ENCODE assay signal across 9 cellular contexts in genomic region chr11:12599408-12600143, GRCh38.
A peak's percentile ranks its signal among the peaks of the same experiment; 100 is the strongest.
DNase-seq lines count a peak whose midpoint lies in the region; ATAC-seq and TF ChIP-seq lines count a peak whose summit lies in the region.
"Had no signal": no experiment of that assay in that cellular context is flagged by ENCODE, and none has a peak within 500 bp of the region (broad histone marks: within the 10 kb centered on the region; RNA-seq: fewer than 3 reads in every experiment).

No MANE protein-coding gene starts in this region.

- POLR2A ChIA-PET in A673 (lab: Charles Lee; ENCODE audit: low non-redundant PET): no interaction called here

- ATAC-seq in GM18511 (IDR thresholded peaks at IDR 0.05; ENCODE audit: unreplicated experiment) (peak; percentile 71), HG02884 (IDR thresholded peaks at IDR 0.05; ENCODE audit: unreplicated experiment) (no peak)

- no TSS peak for BruUV-seq in A673 (replicated peaks; lab: Mats Ljungman, UMichigan)

- H2AFZ ChIP-seq in parathyroid adenoma: peak overlapping the region; percentile 42

- peaks cover 47% of the 10 kb centered on the region for H3K4me1 ChIP-seq in A673 (ENCODE audit: insufficient read depth, low read length, poor library complexity, severe bottlenecking)
- peaks cover 0 to 3% (median 0%) of the 10 kb centered on the region in 3 donors for H3K4me1 ChIP-seq in esophagus squamous epithelium
- H3K4me1 ChIP-seq in parathyroid adenoma: no peaks in the 10 kb centered on the region
- H3K4me1 ChIP-seq: breast epithelium had no signal

- H3K27ac ChIP-seq in A673 (ENCODE audit: low read depth, low read length, poor library complexity, severe bottlenecking) (peak overlapping the region; percentile 77), esophagus squamous epithelium (no peak overlapping the region), parathyroid adenoma (no peak overlapping the region)
- H3K27ac ChIP-seq: breast epithelium had no signal

- no peaks in the 10 kb centered on the region for H3K79me2 ChIP-seq in parathyroid adenoma

- H3K4me3 ChIP-seq in A673 (ENCODE audit: low read depth, low read length, poor library complexity, severe bottlenecking): no peak overlapping the region
- H3K4me3 ChIP-seq in esophagus squamous epithelium: no peak overlapping the region
- no peak overlapping the region for H3K4me3 ChIP-seq in parathyroid adenoma (ENCODE audit: low read depth, low read length)
- H3K4me3 ChIP-seq: breast epithelium had no signal

- no peaks in the 10 kb centered on the region for H3K36me3 ChIP-seq in A673 (ENCODE audit: insufficient read depth, low read length, poor library complexity, severe bottlenecking)
- no peaks in the 10 kb centered on the region for H3K36me3 ChIP-seq in esophagus squamous epithelium
- H3K36me3 ChIP-seq in parathyroid adenoma (ENCODE audit: control insufficient read depth, insufficient read depth, low read length): no peaks in the 10 kb centered on the region
- H3K36me3 ChIP-seq: breast epithelium had no signal

- no peak overlapping the region for H3K4me2 ChIP-seq in parathyroid adenoma (ENCODE audit: low read length)

- H3K27me3 ChIP-seq in A673 (replicated peaks; ENCODE audit: insufficient read depth, low read depth, low read length, poor library complexity) (no peaks in the 10 kb centered on the region), esophagus squamous epithelium (no peaks in the 10 kb centered on the region), parathyroid adenoma (ENCODE audit: control insufficient read depth, insufficient read depth, low read length) (no peaks in the 10 kb centered on the region)
- H3K27me3 ChIP-seq: breast epithelium had no signal

- TF ChIP-seq POLR2A in esophagus squamous epithelium (IDR thresholded peaks at IDR 0.05): no peak

- H3K9ac ChIP-seq in parathyroid adenoma: no peak overlapping the region

- TF ChIP-seq CTCF in A673 (conservative IDR thresholded peaks at IDR 0.05; ENCODE audit: low read depth, low read length) (peak; percentile 91), esophagus squamous epithelium (IDR thresholded peaks at IDR 0.05) (peak in 5 of 6 experiments; percentile 63 to 80 (median 68)), parathyroid adenoma (IDR thresholded peaks at IDR 0.05) (peak; percentile 81)

- DNase-seq in A673 (ENCODE audit: low spot score) (peak; percentile 69), NCI-H146 (lab: John Stamatoyannopoulos, UW) (peak; percentile 86), esophagus squamous epithelium (lab: John Stamatoyannopoulos, UW) (no peak), NCI-H1436 (lab: John Stamatoyannopoulos, UW) (no peak)
- DNase-seq in activated CD4-positive, alpha-beta T cell treated with anti-CD3 and anti-CD28 coated beads, Interleukin-2, amount 50 U/mL, for 48 hours: peak; percentile 51 to 57

- WGBS in esophagus squamous epithelium, 2 donors: 57 to 77% methylated on average over 4 to 7 of the region's 15 CpGs

- CTCF ChIA-PET in A673 (lab: Charles Lee): interaction anchor here (0.7 to 2.6 kb wide), 4 partner anchors 78 to 291 kb away, joined by 3 to 12 read pairs (median 4); no protein-coding TSS in a partner anchor

- intact Hi-C loops in A673 (cut with micrococcal nuclease; ENCODE audit: unreplicated experiment) (loop anchor here (2.0 to 10.0 kb wide), 3 partner anchors 73 to 295 kb away; partner anchors contain the start of gene TEAD1), esophagus squamous epithelium (cut with DNase I) (loop anchor here (10.0 kb wide), 1 partner anchor 295 kb away; no protein-coding TSS in a partner anchor)

- H3K9me3 ChIP-seq in A673 (ENCODE audit: low read depth, low read length, poor library complexity, severe bottlenecking) (no peaks in the 10 kb centered on the region), esophagus squamous epithelium (no peaks in the 10 kb centered on the region), parathyroid adenoma (ENCODE audit: control insufficient read depth, low read length) (no peaks in the 10 kb centered on the region)
- H3K9me3 ChIP-seq: breast epithelium had no signal

Comparison
In these comparisons a context has a peak if more than half of its experiments do, and no peak if none do; other contexts are left out.
1. DNase-seq: peak in A673 (single experiment), NCI-H146 (single experiment) and activated CD4-positive, alpha-beta T cell treated with anti-CD3 and anti-CD28 coated beads, Interleukin-2, amount 50 U/mL, for 48 hours (2 of 2); none in esophagus squamous epithelium (single experiment) and NCI-H1436 (single experiment).
2. Peak in every context shown above with its lines, with median percentiles within 50 percentile points of each other: CTCF ChIP-seq.